28 cellular contexts compared by ENCODE assay signal in genomic region chr6:25133479-25133878, GRCh38.
DNase-seq lines count a peak whose midpoint lies in the region; ATAC-seq and TF ChIP-seq lines count a peak whose summit lies in the region.
"Had no signal": no experiment of that assay in that cellular context is flagged by ENCODE, and none has a peak within 500 bp of the region (broad histone marks: within the 10 kb centered on the region; RNA-seq: fewer than 3 reads in every experiment).

No MANE protein-coding gene starts in this region.

- H3K4me1 ChIP-seq in SK-N-SH (ENCODE audit: control insufficient read depth in 1 of 2, insufficient read depth in 2 of 2, low read depth in 1 of 2, low read length in 1 of 2) (peaks cover 0 to 15% of the 10 kb centered on the region in 2 experiments; a peak in 2 of 4 replicates), left ventricle myocardium inferior (peaks cover 54% of the 10 kb centered on the region), transverse colon (peaks cover 0 to 50% (median 7%) of the 10 kb centered on the region in 4 donors)
- H3K4me1 ChIP-seq in naive thymus-derived CD4-positive, alpha-beta T cell (ENCODE audit: control insufficient read depth in 2 of 2, insufficient read depth in 2 of 2, low read length in 2 of 2) = peaks cover 12 to 24% of the 10 kb centered on the region in 2 donors
- H3K4me1 ChIP-seq: pancreas had no signal

- peaks cover 32 to 74% (median 53%) of the 10 kb centered on the region in 7 donors for H3K4me1 Mint-ChIP-seq in naive thymus-derived CD4-positive, alpha-beta T cell
- H3K4me1 Mint-ChIP-seq: nephron progenitor cell had no signal

- CTCF ChIA-PET in SK-N-SH (lab: Yijun Ruan, JAX) = no interaction called here
- CTCF ChIA-PET in naive thymus-derived CD4-positive, alpha-beta T cell (lab: Charles Lee) = no interaction called here

- intact Hi-C loops in left ventricle myocardium inferior (cut with micrococcal nuclease) (loop anchor here (10.0 kb wide), 1 partner anchor 61 kb away; no protein-coding TSS in a partner anchor), Right ventricle myocardium superior (cut with DNase I) (no loop called here), transverse colon (cut with DNase I; ENCODE audit: low total_unique reads) (no loop called here)
- intact Hi-C loops in naive thymus-derived CD4-positive, alpha-beta T cell (cut with micrococcal nuclease) = loop anchor here in 1 of 2 donors (10.0 kb wide), 1 partner anchor 831 kb away; the partner anchor contains the start of gene TRIM38

- H3K36me3 ChIP-seq in SK-N-SH (replicated peaks in 1 of 2; ENCODE audit: control insufficient read depth in 1 of 2, insufficient read depth in 2 of 2, low read length in 1 of 2) (peaks cover 9 to 32% of the 10 kb centered on the region in 2 experiments), left ventricle myocardium inferior (peaks cover 13% of the 10 kb centered on the region), transverse colon (peaks cover 0 to 7% (median 0%) of the 10 kb centered on the region in 4 donors), MG63 (no peaks in the 10 kb centered on the region)
- H3K36me3 ChIP-seq in naive thymus-derived CD4-positive, alpha-beta T cell (ENCODE audit: control insufficient read depth in 2 of 3, insufficient read depth in 3 of 3, low read length in 3 of 3) = no peaks in the 10 kb centered on the region
- H3K36me3 ChIP-seq: pancreas, tibial nerve had no signal

- no peaks in the 10 kb centered on the region for H3K27me3 Mint-ChIP-seq in naive thymus-derived CD4-positive, alpha-beta T cell
- H3K27me3 Mint-ChIP-seq: activated CD4-positive, alpha-beta T cell treated with anti-CD3 and anti-CD28 coated beads for 36 hours; T-cell had no signal

- TF ChIP-seq POLR2A in transverse colon (IDR thresholded peaks at IDR 0.05) = no peak

- H3F3A ChIP-seq in SK-N-SH (replicated peaks; ENCODE audit: insufficient read depth) = peaks cover 3% of the 10 kb centered on the region

- H3K4me3 Mint-ChIP-seq in naive thymus-derived CD4-positive, alpha-beta T cell = peak overlapping the region in 6 of 10 donors; percentile 7 to 69 (median 45)
- H3K4me3 Mint-ChIP-seq: nephron progenitor cell had no signal

- H3K27ac Mint-ChIP-seq in naive thymus-derived CD4-positive, alpha-beta T cell = peak overlapping the region in 1 of 9 donors; percentile 67
- H3K27ac Mint-ChIP-seq: activated CD4-positive, alpha-beta T cell treated with anti-CD3 and anti-CD28 coated beads for 36 hours; nephron progenitor cell; T-cell had no signal

- H3K9me3 Mint-ChIP-seq in naive thymus-derived CD4-positive, alpha-beta T cell = peaks cover 0 to 15% (median 7%) of the 10 kb centered on the region in 11 donors

- in situ Hi-C loops in transverse colon (cut with MboI; ENCODE audit: low pct_ligation_motif_present in 1 of 4, low pct_unique_long_range_greater_than_20kb in 1 of 4, low sequenced_read_pairs in 3 of 4) = no loop called here

- ATAC-seq in SK-N-SH treated with all-trans-retinoic acid at 6 μM for 48 hours (no peak), Right ventricle myocardium superior (ENCODE audit: poor library complexity) (no peak)
- no peak for ATAC-seq in naive thymus-derived CD4-positive, alpha-beta T cell
- ATAC-seq: activated CD4-positive, alpha-beta T cell treated with anti-CD3 and anti-CD28 coated beads for 36 hours; left lobe of liver; pancreas; T-cell had no signal

- 25% methylated on average over 1 of the region's 1 CpG for WGBS in SK-N-SH (ENCODE audit: low lambda C conversion rate)
- WGBS in transverse colon (ENCODE audit: low coverage in 1 of 2), 2 donors = 65% methylated on average over 1 of the region's 1 CpG; no CpG with 5 or more reads in 1 of the 2 donors

- H3K27ac ChIP-seq in SK-N-SH (ENCODE audit: low read depth in 2 of 2, low read length in 1 of 2) (peak overlapping the region in 1 of 2 experiments; percentile 28; a peak in 1 of 4 replicates), left ventricle myocardium inferior (replicated peaks) (peak overlapping the region; percentile 93), transverse colon (peak overlapping the region in 3 of 4 donors; percentile 14 to 91 (median 33))
- no peak overlapping the region for H3K27ac ChIP-seq in naive thymus-derived CD4-positive, alpha-beta T cell (ENCODE audit: low read depth, low read length)
- H3K27ac ChIP-seq: 22Rv1, KMS-11, pancreas had no signal

- H2AFZ ChIP-seq in SK-N-SH (ENCODE audit: low read depth) = no peak overlapping the region

- H3K4me3 ChIP-seq in SK-N-SH (ENCODE audit: low read depth in 2 of 2, low read length in 1 of 2) = 0 out of 4 replicates have a peak overlapping the region, but pooled peaks of 1 of the 2 experiments have one; percentile 11
- H3K4me3 ChIP-seq in left ventricle myocardium inferior = peak overlapping the region; percentile 67
- no peak overlapping the region for H3K4me3 ChIP-seq in naive thymus-derived CD4-positive, alpha-beta T cell (ENCODE audit: low read length)
- no peak overlapping the region for H3K4me3 ChIP-seq in transverse colon
- H3K4me3 ChIP-seq in MG63 = no peak overlapping the region
- H3K4me3 ChIP-seq: pancreas, tibial nerve had no signal

- H3K27me3 ChIP-seq in SK-N-SH (ENCODE audit: insufficient read depth) (no peaks in the 10 kb centered on the region), left ventricle myocardium inferior (ENCODE audit: low read depth) (no peaks in the 10 kb centered on the region), transverse colon (no peaks in the 10 kb centered on the region), MG63 (no peaks in the 10 kb centered on the region)
- H3K27me3 ChIP-seq in naive thymus-derived CD4-positive, alpha-beta T cell (ENCODE audit: control insufficient read depth in 2 of 2, insufficient read depth in 2 of 2, low read length in 2 of 2) = no peaks in the 10 kb centered on the region
- H3K27me3 ChIP-seq: pancreas, tibial nerve had no signal

- TF ChIP-seq CTCF in SK-N-SH (IDR thresholded peaks at IDR 0.05) = no peak
- TF ChIP-seq CTCF in left ventricle myocardium inferior (IDR thresholded peaks at IDR 0.05; ENCODE audit: borderline replicate concordance) = no peak
- TF ChIP-seq CTCF in transverse colon (IDR thresholded peaks at IDR 0.05) = no peak

- H3K9me2 ChIP-seq in SK-N-SH = no peaks in the 10 kb centered on the region

- H3K9me3 ChIP-seq in SK-N-SH (peaks cover 13% of the 10 kb centered on the region), left ventricle myocardium inferior (replicated peaks) (peaks cover 18% of the 10 kb centered on the region), transverse colon (peaks cover 5 to 7% of the 10 kb centered on the region in 2 donors), MG63 (peaks cover 2% of the 10 kb centered on the region; the same call in 1 of the 2 replicates)
- H3K9me3 ChIP-seq in naive thymus-derived CD4-positive, alpha-beta T cell (ENCODE audit: control insufficient read depth in 2 of 3, low read length in 3 of 3) = no peaks in the 10 kb centered on the region
- H3K9me3 ChIP-seq: pancreas, tibial nerve had no signal

- no peak overlapping the region for H3K9ac ChIP-seq in SK-N-SH
- H3K9ac ChIP-seq: KMS-11 had no signal

- no peaks in the 10 kb centered on the region for H4K20me1 ChIP-seq in SK-N-SH (ENCODE audit: insufficient read depth)

- POLR2A ChIA-PET in SK-N-SH (lab: Yijun Ruan, JAX) = no interaction called here
- POLR2A ChIA-PET in naive thymus-derived CD4-positive, alpha-beta T cell (lab: Charles Lee) = no interaction called here

- H3K4me2 ChIP-seq in SK-N-SH = no peak overlapping the region
- H3K4me2 ChIP-seq: KMS-11 had no signal

- TF ChIP-seq EP300 in SK-N-SH (IDR thresholded peaks at IDR 0.05; ENCODE audit: borderline replicate concordance in 1 of 2, low read depth in 1 of 2, low read length in 1 of 2) (no peak), transverse colon (IDR thresholded peaks at IDR 0.05; ENCODE audit: low read depth) (no peak)

- no peaks in the 10 kb centered on the region for H3K79me2 ChIP-seq in SK-N-SH (ENCODE audit: insufficient read depth)

- DNase-seq in SK-N-SH (no peak), left ventricle myocardium inferior (no peak), Right ventricle myocardium superior (no peak), transverse colon (no peak), MG63 (no peak), SW 1271 (lab: John Stamatoyannopoulos, UW) (no peak)
- no peak for DNase-seq in naive thymus-derived CD4-positive, alpha-beta T cell
- DNase-seq: activated CD4-positive, alpha-beta T cell treated with anti-CD3 and anti-CD28 coated beads for 36 hours; activated gamma-delta T cell treated with Interleukin-2 at 50 U/mL for 16 hours; aorta; central memory CD4-positive, alpha-beta T cell; EL; H7; NCI-H146; NCI-H2171 treated with DMSO at 0.1 percent for 48 hours; NCI-H524 treated with DMSO at 0.1 percent for 48 hours; nephron progenitor cell; pancreas; SIG-M5; stimulated activated CD4-positive, alpha-beta T cell treated with anti-CD3 and anti-CD28 coated beads, Interleukin-12 subunit alpha, Interleukin-12 subunit beta, amount 100 ng/mL, for 4 hours; stimulated activated CD4-positive, alpha-beta T cell treated with anti-CD3 and anti-CD28 coated beads, Interleukin-4, amount 100 ng/mL, for 24 hours; stimulated activated naive CD4-positive, alpha-beta T cell; T-cell had no signal

- peaks cover 8 to 70% (median 44%) of the 10 kb centered on the region in 5 donors for H3K36me3 Mint-ChIP-seq in naive thymus-derived CD4-positive, alpha-beta T cell

- no peak for TF ChIP-seq RAD21 in SK-N-SH (IDR thresholded peaks at IDR 0.05; ENCODE audit: low read length)

TF ChIP-seq in SK-N-SH, 30 proteins besides CTCF, POLR2A, EP300 and RAD21 (continues in another document):
- TF ChIP-seq PBX3 (IDR thresholded peaks at IDR 0.05) (no peak), IRF3 (IDR thresholded peaks at IDR 0.05; ENCODE audit: low read depth, low read length) (no peak), TCF12 (IDR thresholded peaks at IDR 0.05) (no peak), MXI1 (IDR thresholded peaks at IDR 0.05; ENCODE audit: low read depth, low read length) (no peak), NFIC (IDR thresholded peaks at IDR 0.05; ENCODE audit: borderline replicate concordance) (no peak)
